Comparison of ENCODE assay signal across 18 cellular contexts in the genomic region with DNA sequence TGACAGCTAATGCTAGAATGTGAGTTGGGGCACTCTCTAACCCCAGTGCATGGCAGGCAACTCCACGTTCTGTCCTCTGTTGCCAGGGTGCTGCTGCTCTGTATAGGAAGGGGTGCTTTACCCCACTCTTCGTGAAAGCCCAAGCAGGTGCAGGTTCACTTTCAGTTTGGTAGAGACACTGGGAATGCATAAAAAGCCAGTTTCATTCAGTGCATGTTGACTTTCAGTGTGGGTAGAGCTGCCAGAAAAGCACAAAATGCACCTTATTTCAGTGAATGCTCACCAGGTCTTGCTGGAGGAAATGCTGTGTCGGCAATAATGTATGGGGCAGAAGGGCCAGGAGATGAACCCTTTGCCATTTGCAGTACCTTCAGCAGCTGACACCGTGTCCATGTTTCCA.
A peak's percentile ranks its signal among the peaks of the same experiment; 100 is the strongest.
DNase-seq lines count a peak whose midpoint lies in the region; ATAC-seq and TF ChIP-seq lines count a peak whose summit lies in the region.
"Had no signal": no experiment of that assay in that cellular context is flagged by ENCODE, and none has a peak within 500 bp of the region (broad histone marks: within the 10 kb centered on the region; RNA-seq: fewer than 3 reads in every experiment).

No MANE protein-coding gene starts in this region.

- no peak for TF ChIP-seq CTCF in foreskin keratinocyte (conservative IDR thresholded peaks at IDR 0.05)

- ATAC-seq in HG02642 (IDR thresholded peaks at IDR 0.05; ENCODE audit: poor library complexity, unreplicated experiment), result peak; percentile 36
- ATAC-seq in HG03432 (IDR thresholded peaks at IDR 0.05; ENCODE audit: unreplicated experiment), result peak; percentile 25
- no peak for ATAC-seq in foreskin keratinocyte
- ATAC-seq in left colon, result no peak
- ATAC-seq: effector memory CD8-positive, alpha-beta T cell; heart right ventricle; T-cell had no signal

- H3K4me3 Mint-ChIP-seq in activated naive CD4-positive, alpha-beta T cell treated with anti-CD3 and anti-CD28 coated beads, Interleukin-2, amount 50 U/mL, for 24 hours, result no peak overlapping the region
- H3K4me3 Mint-ChIP-seq: CD14-positive monocyte; effector memory CD8-positive, alpha-beta T cell; IgD-negative memory B cell; nephron; T-cell had no signal

- H3K4me1 ChIP-seq in foreskin keratinocyte, result no peaks in the 10 kb centered on the region
- H3K4me1 ChIP-seq: heart right ventricle had no signal

- intact Hi-C loops in left colon (cut with DNase I, micrococcal nuclease), result no loop called here

- DNase-seq in activated naive CD4-positive, alpha-beta T cell treated with Interleukin-2 at 50 U/mL for 16 hours, result no peak
- DNase-seq in islet precursor cell (no peak), foreskin keratinocyte (no peak), left colon (no peak), HCEC 1CT (no peak)
- DNase-seq: effector memory CD8-positive, alpha-beta T cell; heart right ventricle; T-cell; tibial artery had no signal

- H3K4me1 Mint-ChIP-seq in activated naive CD4-positive, alpha-beta T cell treated with anti-CD3 and anti-CD28 coated beads, Interleukin-2, amount 50 U/mL, for 24 hours, result no peaks in the 10 kb centered on the region
- H3K4me1 Mint-ChIP-seq: IgD-negative memory B cell, nephron, T-cell had no signal

- H3K27ac Mint-ChIP-seq in activated naive CD4-positive, alpha-beta T cell treated with anti-CD3 and anti-CD28 coated beads, Interleukin-2, amount 50 U/mL, for 24 hours, result peak overlapping the region; percentile 66
- H3K27ac Mint-ChIP-seq: activated T-helper 2 cell treated with anti-CD3 and anti-CD28 coated beads, Interferon-gamma antibody, Interleukin-2, Interleukin-4, amounts not matched to agents 10 μg/mL and 5 μg/mL and 100 μg/mL, durations not matched to agents 14 hours and 24 hours and 36 hours; effector memory CD8-positive, alpha-beta T cell; IgD-negative memory B cell; nephron; T-cell had no signal

- H3K27ac ChIP-seq in foreskin keratinocyte, result no peak overlapping the region
- H3K27ac ChIP-seq: 22Rv1, heart right ventricle, RWPE1, tibial artery had no signal

- H3K27me3 Mint-ChIP-seq in activated naive CD4-positive, alpha-beta T cell treated with anti-CD3 and anti-CD28 coated beads, Interleukin-2, amount 50 U/mL, for 24 hours, result peaks cover 2% of the 10 kb centered on the region
- H3K27me3 Mint-ChIP-seq: effector memory CD8-positive, alpha-beta T cell; IgD-negative memory B cell; T-cell had no signal

- H3K36me3 Mint-ChIP-seq in activated naive CD4-positive, alpha-beta T cell treated with anti-CD3 and anti-CD28 coated beads, Interleukin-2, amount 50 U/mL, for 24 hours, result no peaks in the 10 kb centered on the region
- H3K36me3 Mint-ChIP-seq: CD14-positive monocyte, IgD-negative memory B cell, T-cell had no signal

- no peaks in the 10 kb centered on the region for H3K27me3 ChIP-seq in foreskin keratinocyte
- H3K27me3 ChIP-seq: tibial artery had no signal

- peaks cover 5% of the 10 kb centered on the region for H3K9me3 Mint-ChIP-seq in activated naive CD4-positive, alpha-beta T cell treated with anti-CD3 and anti-CD28 coated beads, Interleukin-2, amount 50 U/mL, for 24 hours

Comparison
In these comparisons a context has a peak if more than half of its experiments do, and no peak if none do; other contexts are left out.
1. ATAC-seq: peak in HG02642 (single experiment) and HG03432 (single experiment); none in foreskin keratinocyte (single experiment) and left colon (single experiment).